ENCODE assay signal across 34 cellular contexts in genomic region chr7:2222516-2222915, GRCh38.
"Had no signal": no experiment of that assay in that cellular context is flagged by ENCODE, and none has a peak within 500 bp of the region (broad histone marks: within the 10 kb centered on the region; RNA-seq: fewer than 3 reads in every experiment).

No MANE protein-coding gene starts in this region.

- DNase-seq: activated CD4-positive, alpha-beta T cell treated with anti-CD3 and anti-CD28 coated beads for 36 hours; activated CD4-positive, alpha-beta T cell treated with anti-CD3 and anti-CD28 coated beads, Interleukin-2, amount 10 ng/mL, durations not matched to agents 7 days and 5 days; activated CD4-positive, alpha-beta T cell treated with anti-CD3 and anti-CD28 coated beads, Interleukin-2, amount 50 U/mL, for 48 hours; activated CD8-positive, alpha-beta T cell treated with anti-CD3 and anti-CD28 coated beads, Interleukin-2, amount 10 ng/mL, durations not matched to agents 7 days and 5 days; activated gamma-delta T cell; activated naive CD4-positive, alpha-beta T cell treated with Interleukin-2 at 50 U/mL for 16 hours; activated naive CD8-positive, alpha-beta T cell treated with anti-CD3 and anti-CD28 coated beads, Interleukin-2, amount 10 ng/mL, durations not matched to agents 7 days and 5 days; activated T-cell treated with anti-CD3 and anti-CD28 coated beads, Interleukin-2, amount 50 U/mL, for 24 hours; anterior cingulate cortex; caudate nucleus; cerebellar nuclear complex; NCI-H1092 treated with DMSO at 0.1 percent for 48 hours; NCI-H1417; NCI-H146; NCI-H187 treated with DMSO at 0.1 percent for 48 hours; NCI-H2081; NCI-H226; NCI-H446 treated with DMSO at 0.1 percent for 48 hours; NCI-H524; NCI-H69; NCI-H82; NK-92 treated with Interleukin-12 subunit alpha and Interleukin-12 subunit beta, amount 100 ng/mL, for 24 hours; PC-3; Peyer's patch; RPMI8226; SHP77 treated with DMSO at 0.1 percent for 48 hours; SK-N-SH had no signal

- H3K4me3 Mint-ChIP-seq: activated CD4-positive, alpha-beta T cell treated with anti-CD3 and anti-CD28 coated beads for 36 hours; activated CD4-positive, alpha-beta T cell treated with anti-CD3 and anti-CD28 coated beads, Interleukin-2, amount 10 ng/mL, durations not matched to agents 7 days and 5 days; activated CD8-positive, alpha-beta T cell treated with anti-CD3 and anti-CD28 coated beads, Interleukin-2, amount 10 ng/mL, durations not matched to agents 7 days and 5 days; activated naive CD4-positive, alpha-beta T cell treated with anti-CD3 and anti-CD28 coated beads, Interleukin-2, amount 50 U/mL, for 24 hours; activated naive CD8-positive, alpha-beta T cell treated with anti-CD3 and anti-CD28 coated beads, Interleukin-2, amount 10 ng/mL, durations not matched to agents 7 days and 5 days; activated T-cell treated with anti-CD3 and anti-CD28 coated beads, Interleukin-2, amount 50 U/mL, for 24 hours; brain; T-helper 1 cell treated with Interleukin-12 subunit alpha and Interleukin-12 subunit beta and Interleukin-4 antibody, amounts not matched to agents 30 μg/mL and 1 μg/mL, for 36 hours; T-helper 2 cell treated with Interferon-gamma antibody and Interleukin-4, amounts not matched to agents 5 μg/mL and 100 μg/mL, for 36 hours had no signal

- H3K4me3 ChIP-seq: Peyer's patch, SJSA1 had no signal

- H3K27me3 ChIP-seq: Peyer's patch, SJSA1 had no signal

- H3K9me3 Mint-ChIP-seq: activated CD4-positive, alpha-beta T cell treated with anti-CD3 and anti-CD28 coated beads, Interleukin-2, amount 10 ng/mL, durations not matched to agents 7 days and 5 days; activated naive CD4-positive, alpha-beta T cell treated with anti-CD3 and anti-CD28 coated beads, Interleukin-2, amount 50 U/mL, for 24 hours; activated naive CD8-positive, alpha-beta T cell treated with anti-CD3 and anti-CD28 coated beads, Interleukin-2, amount 10 ng/mL, durations not matched to agents 7 days and 5 days; activated T-cell treated with anti-CD3 and anti-CD28 coated beads, Interleukin-2, amount 50 U/mL, for 24 hours; activated T-helper 2 cell treated with anti-CD3 and anti-CD28 coated beads, Interferon-gamma antibody, Interleukin-2, Interleukin-4, amounts not matched to agents 10 μg/mL and 5 μg/mL and 100 μg/mL, durations not matched to agents 14 hours and 24 hours and 36 hours; T-helper 1 cell treated with Interleukin-12 subunit alpha and Interleukin-12 subunit beta and Interleukin-4 antibody, amounts not matched to agents 30 μg/mL and 1 μg/mL, for 36 hours; T-helper 2 cell treated with Interferon-gamma antibody and Interleukin-4, amounts not matched to agents 5 μg/mL and 100 μg/mL, for 36 hours had no signal

- H3K27me3 Mint-ChIP-seq: activated CD4-positive, alpha-beta T cell treated with anti-CD3 and anti-CD28 coated beads for 36 hours; activated CD4-positive, alpha-beta T cell treated with anti-CD3 and anti-CD28 coated beads, Interleukin-2, amount 10 ng/mL, durations not matched to agents 7 days and 5 days; activated naive CD4-positive, alpha-beta T cell treated with anti-CD3 and anti-CD28 coated beads, Interleukin-2, amount 50 U/mL, for 24 hours; activated naive CD8-positive, alpha-beta T cell treated with anti-CD3 and anti-CD28 coated beads, Interleukin-2, amount 10 ng/mL, durations not matched to agents 7 days and 5 days; activated T-cell treated with anti-CD3 and anti-CD28 coated beads, Interleukin-2, amount 50 U/mL, for 24 hours; brain had no signal

- H3K9me3 ChIP-seq: Peyer's patch, SJSA1, SK-N-SH had no signal

- H3K4me1 Mint-ChIP-seq: activated CD4-positive, alpha-beta T cell treated with anti-CD3 and anti-CD28 coated beads for 36 hours; activated CD4-positive, alpha-beta T cell treated with anti-CD3 and anti-CD28 coated beads, Interleukin-2, amount 10 ng/mL, durations not matched to agents 7 days and 5 days; activated naive CD8-positive, alpha-beta T cell treated with anti-CD3 and anti-CD28 coated beads, Interleukin-2, amount 10 ng/mL, durations not matched to agents 7 days and 5 days; brain had no signal

- H3K9ac ChIP-seq: SK-N-SH had no signal

- H3K27ac Mint-ChIP-seq: activated CD4-positive, alpha-beta T cell treated with anti-CD3 and anti-CD28 coated beads for 36 hours; activated CD4-positive, alpha-beta T cell treated with anti-CD3 and anti-CD28 coated beads, Interleukin-2, amount 10 ng/mL, durations not matched to agents 7 days and 5 days; activated CD8-positive, alpha-beta T cell treated with anti-CD3 and anti-CD28 coated beads, Interleukin-2, amount 10 ng/mL, durations not matched to agents 7 days and 5 days; activated naive CD4-positive, alpha-beta T cell treated with anti-CD3 and anti-CD28 coated beads, Interleukin-2, amount 50 U/mL, for 24 hours; activated naive CD8-positive, alpha-beta T cell treated with anti-CD3 and anti-CD28 coated beads, Interleukin-2, amount 10 ng/mL, durations not matched to agents 7 days and 5 days; activated T-cell treated with anti-CD3 and anti-CD28 coated beads, Interleukin-2, amount 50 U/mL, for 24 hours; activated T-helper 2 cell treated with anti-CD3 and anti-CD28 coated beads, Interferon-gamma antibody, Interleukin-2, Interleukin-4, amounts not matched to agents 10 μg/mL and 5 μg/mL and 100 μg/mL, durations not matched to agents 14 hours and 24 hours and 36 hours; brain; T-helper 1 cell treated with Interleukin-12 subunit alpha and Interleukin-12 subunit beta and Interleukin-4 antibody, amounts not matched to agents 30 μg/mL and 1 μg/mL, for 36 hours; T-helper 2 cell treated with Interferon-gamma antibody and Interleukin-4, amounts not matched to agents 5 μg/mL and 100 μg/mL, for 36 hours had no signal

- H3K27ac ChIP-seq: Peyer's patch, SJSA1 had no signal

- H3K4me1 ChIP-seq: Peyer's patch, SJSA1 had no signal

- ATAC-seq: activated CD4-positive, alpha-beta T cell treated with anti-CD3 and anti-CD28 coated beads for 36 hours; activated CD4-positive, CD25-positive, alpha-beta regulatory T cell treated with anti-CD3 and anti-CD28 coated beads, Interleukin-2, amount 50 U/mL, for 24 hours; activated CD8-positive, alpha-beta T cell treated with anti-CD3 and anti-CD28 coated beads, Interleukin-2, amount 10 ng/mL, durations not matched to agents 7 days and 5 days; PC-3 had no signal

- H3K4me2 ChIP-seq: SK-N-SH had no signal
